In genomic region chr17:44014437-44015172, GRCh38 we compare ENCODE assay signal across 8 cellular contexts. TPM values are rescaled to one million over a fixed set of nuclear protein-coding genes. Genes with fewer than 3 reads are reported as not detected.
DNase-seq lines count a peak whose midpoint lies in the region; ATAC-seq and TF ChIP-seq lines count a peak whose summit lies in the region.

TMEM101 (minus strand) TSS chr17:44014963; CDS start chr17:44014952, 11 bp downstream.

- H3K14ac ChIP-seq in trophoblast cell (ENCODE audit: low read length), result peak within 1 kb of the TSS; percentile 92

- peak within 1 kb of the TSS; percentile 92 for H3K18ac ChIP-seq in trophoblast cell (ENCODE audit: low read length)

- peak within 1 kb of the TSS; percentile 38 for H2BK5ac ChIP-seq in trophoblast cell (ENCODE audit: low read depth, low read length, poor library complexity)

- 1% methylated on average over 42 to 43 of the region's 43 CpGs for WGBS in adipose tissue, 3 donors
- WGBS in heart left ventricle, 4 donors, result 0 to 1% (median 1%) methylated on average over 27 to 43 of the region's 43 CpGs
- no CpG with 5 or more reads among the region's 43 CpGs for WGBS in trophoblast cell (ENCODE audit: extremely low coverage, insufficient coverage, insufficient read length)
- 1% methylated on average over 35 to 41 of the region's 43 CpGs for WGBS in tibial nerve, 2 donors

- peak within 1 kb of the TSS; percentile 87 for H2AFZ ChIP-seq in trophoblast cell (ENCODE audit: insufficient read depth, low read length, poor library complexity)

- H4K8ac ChIP-seq in trophoblast cell (ENCODE audit: low read depth, low read length), result peak within 1 kb of the TSS; percentile 95

- no peaks in the 10 kb centered on the region for H3K27me3 Mint-ChIP-seq in T-cell

- H3K4me3 ChIP-seq in heart left ventricle, result peak within 1 kb of the TSS; percentile 68 to 97 (median 84)
- H3K4me3 ChIP-seq in trophoblast cell (ENCODE audit: low read depth, low read length), result peak within 1 kb of the TSS; percentile 96
- H3K4me3 ChIP-seq in tibial nerve, result peak within 1 kb of the TSS; percentile 70 to 94 (median 88)

- CTCF ChIA-PET in T-cell (lab: Charles Lee), result interaction anchor here in 1 of 2 donors (0.9 kb wide), 1 partner anchor 531 kb away, joined by 3 read pairs; the partner anchor contains the start of gene DHX8

- H3K4me1 ChIP-seq in heart left ventricle (peaks cover 2 to 42% (median 15%) of the 10 kb centered on the region in 12 donors), trophoblast cell (ENCODE audit: control insufficient read depth in 1 of 2, insufficient read depth in 2 of 2, low read length in 2 of 2) (peaks cover 0 to 4% of the 10 kb centered on the region in 2 experiments), tibial nerve (peaks cover 0 to 22% (median 9%) of the 10 kb centered on the region in 4 donors)

- no peak within 1 kb of the TSS for H3K23ac ChIP-seq in trophoblast cell (ENCODE audit: low read length)

- H3K27ac ChIP-seq in adipose tissue (ENCODE audit: low read depth, low read length) (no peak within 1 kb of the TSS), heart left ventricle (peak within 1 kb of the TSS in 11 of 12 donors; percentile 63 to 85 (median 79)), trophoblast cell (ENCODE audit: low read depth, low read length) (peak within 1 kb of the TSS; percentile 77), tibial nerve (peak within 1 kb of the TSS; percentile 50 to 82 (median 80))

- TF ChIP-seq EP300 in tibial nerve (IDR thresholded peaks at IDR 0.05), result peak; percentile 95

- H3K9me3 ChIP-seq in heart left ventricle (no peaks in the 10 kb centered on the region), trophoblast cell (ENCODE audit: insufficient read depth, low read depth, low read length) (no peaks in the 10 kb centered on the region), tibial nerve (no peaks in the 10 kb centered on the region)

- no peaks in the 10 kb centered on the region for H3K27me3 ChIP-seq in heart left ventricle
- no peaks in the 10 kb centered on the region for H3K27me3 ChIP-seq in trophoblast cell (ENCODE audit: insufficient read depth, low read length)
- H3K27me3 ChIP-seq in tibial nerve, result no peaks in the 10 kb centered on the region

- intact Hi-C loops in heart left ventricle (cut with DNase I), result loop anchor here in 4 of 10 donors (1.0 to 10.0 kb wide), 3 partner anchors 13 to 100 kb away; no protein-coding TSS in a partner anchor

- peak within 1 kb of the TSS; percentile 91 for H4K91ac ChIP-seq in trophoblast cell (ENCODE audit: low read depth, low read length)

- peaks cover 0 to 14% (median 3%) of the 10 kb centered on the region in 9 donors for H3K36me3 ChIP-seq in heart left ventricle
- H3K36me3 ChIP-seq in trophoblast cell (ENCODE audit: control insufficient read depth in 1 of 2, insufficient read depth in 2 of 2, low read length in 2 of 2), result peaks cover 10 to 11% of the 10 kb centered on the region in 2 experiments
- peaks cover 0 to 34% (median 0%) of the 10 kb centered on the region in 3 donors for H3K36me3 ChIP-seq in tibial nerve

- peak within 1 kb of the TSS; percentile 90 to 99 (median 99) for H3K4me3 Mint-ChIP-seq in T-cell

- DNase-seq in GM04504 (ENCODE audit: low read depth) (peak; percentile 84), NCI-H1436 (lab: John Stamatoyannopoulos, UW) (peak; percentile 95), T-cell (peak; percentile 69 to 93 (median 88)), heart left ventricle (peak; percentile 91 to 94 (median 93)), trophoblast cell (peak; percentile 88 to 96), tibial nerve (ENCODE audit: low spot score in 2 of 2) (peak; percentile 82 to 90)

- TF ChIP-seq CTCF in heart left ventricle (IDR thresholded peaks at IDR 0.05) (peak in 1 of 12 donors; percentile 8), tibial nerve (IDR thresholded peaks at IDR 0.05) (peak in 1 of 5 experiments; percentile 31)

- peak within 1 kb of the TSS; percentile 94 to 98 for H3K27ac Mint-ChIP-seq in T-cell

- H3K79me2 ChIP-seq in trophoblast cell (ENCODE audit: control insufficient read depth, insufficient read depth, low read length, poor library complexity), result peaks cover 7% of the 10 kb centered on the region

- peak within 1 kb of the TSS; percentile 44 for H2AK5ac ChIP-seq in trophoblast cell (ENCODE audit: low read length)

- peak within 1 kb of the TSS; percentile 87 for H4K12ac ChIP-seq in trophoblast cell (ENCODE audit: low read depth, low read length)

- no peaks in the 10 kb centered on the region for H3K9me3 Mint-ChIP-seq in T-cell

- H3K4me1 Mint-ChIP-seq in T-cell, result peaks cover 7 to 17% (median 15%) of the 10 kb centered on the region in 3 donors

- H2BK120ac ChIP-seq in trophoblast cell (ENCODE audit: insufficient read depth, low read length, poor library complexity), result peak within 1 kb of the TSS; percentile 73

- peaks cover 10% of the 10 kb centered on the region for H3K36me3 Mint-ChIP-seq in T-cell

- H3K4ac ChIP-seq in trophoblast cell (ENCODE audit: low read depth, low read length), result peak within 1 kb of the TSS; percentile 59

- peak within 1 kb of the TSS; percentile 98 for H3K9ac ChIP-seq in trophoblast cell (ENCODE audit: low read length)

- ATAC-seq in HG02610 (IDR thresholded peaks at IDR 0.05; ENCODE audit: unreplicated experiment), result peak; percentile 85
- peak; percentile 97 to 100 (median 98) for ATAC-seq in T-cell (replicated peaks in 1 of 4)
- peak; percentile 93 to 96 (median 94) for ATAC-seq in heart left ventricle

- TF ChIP-seq POLR2A in heart left ventricle (IDR thresholded peaks at IDR 0.05) (peak in 1 of 2 donors; percentile 49), tibial nerve (IDR thresholded peaks at IDR 0.05) (no peak)

- H2BK12ac ChIP-seq in trophoblast cell (ENCODE audit: low read length), result no peak within 1 kb of the TSS

- peaks cover 5% of the 10 kb centered on the region for H3K79me1 ChIP-seq in trophoblast cell (ENCODE audit: low read length)

- POLR2A ChIA-PET in T-cell (lab: Charles Lee), result no interaction called here

- H3K4me2 ChIP-seq in trophoblast cell (ENCODE audit: low read length), result peak within 1 kb of the TSS; percentile 91

RNA-seq across cellular contexts. Expression of gene TMEM101, which starts in this region (rescaled TPM):
- total RNA-seq in T-cell (10 to 100 TPM; 13.4 to 32.4 (median 26.6) TPM), heart left ventricle (10 to 100 TPM; 13.4 to 22.1 (median 19.3) TPM), tibial nerve (10 to 100 TPM; 28.6 to 41.2 (median 34.5) TPM)
- polyA plus RNA-seq in adipose tissue (10 to 100 TPM; 18.7 to 35.4 (median 22.9) TPM), heart left ventricle (10 to 100 TPM; 16.7 to 31.1 TPM)
- polyA plus RNA-seq in trophoblast cell (2013), result 18.6 and 19.3 TPM in 2 replicates
